Comparison of ENCODE assay signal across 22 cellular contexts in genomic region chr3:178735032-178735674, GRCh38.
DNase-seq lines count a peak whose midpoint lies in the region; ATAC-seq lines count a peak whose summit lies in the region.
"Had no signal": no experiment of that assay in that cellular context is flagged by ENCODE, and none has a peak within 500 bp of the region (broad histone marks: within the 10 kb centered on the region; RNA-seq: fewer than 3 reads in every experiment).

No MANE protein-coding gene starts in this region.

- no peak overlapping the region for H3K23ac ChIP-seq in mesenchymal stem cell (ENCODE audit: low read length in 2 of 2)

- 100% methylated on average over 1 of the region's 4 CpGs for WGBS in mesenchymal stem cell

- no peak overlapping the region for H2AK5ac ChIP-seq in mesenchymal stem cell (ENCODE audit: low read length, severe bottlenecking)

- no peak overlapping the region for H2BK12ac ChIP-seq in mesenchymal stem cell (ENCODE audit: low read length in 2 of 2)

- ATAC-seq in left cardiac atrium = peak; percentile 75
- peak; percentile 32 for ATAC-seq in stimulated activated memory B cell treated with anti-CD40 and anti-IgM and Interleukin-4, amounts not matched to agents 10 μg/mL and 1 μg/mL and 100 μg/mL, for 72 hours
- no peak for ATAC-seq in stimulated activated naive CD8-positive, alpha-beta T cell treated with anti-CD3 and anti-CD28 coated beads, Interleukin-15, amount 100 ng/mL, for 72 hours
- ATAC-seq: CD8-positive, alpha-beta T cell had no signal

- H2BK120ac ChIP-seq in mesenchymal stem cell (ENCODE audit: low read depth, low read length) = no peak overlapping the region

- H3K79me1 ChIP-seq in mesenchymal stem cell (replicated peaks; ENCODE audit: low read length, poor library complexity, severe bottlenecking) = no peaks in the 10 kb centered on the region

- no peak overlapping the region for H2AFZ ChIP-seq in mesenchymal stem cell (ENCODE audit: low read depth, low read length)

- H3K4me2 ChIP-seq in mesenchymal stem cell (ENCODE audit: low read length, poor library complexity, severe bottlenecking) = no peak overlapping the region

- no peaks in the 10 kb centered on the region for H3K36me3 Mint-ChIP-seq in stimulated activated memory B cell treated with anti-CD40 and anti-IgM and Interleukin-4, amounts not matched to agents 10 μg/mL and 1 μg/mL and 100 μg/mL, for 72 hours
- H3K36me3 Mint-ChIP-seq: CD8-positive, alpha-beta T cell had no signal

- H3K27me3 ChIP-seq in mesenchymal stem cell (ENCODE audit: control insufficient read depth in 1 of 2, insufficient read depth in 1 of 2, low read length in 2 of 2) = no peaks in the 10 kb centered on the region

- no peak overlapping the region for H3K14ac ChIP-seq in mesenchymal stem cell (ENCODE audit: low read length in 2 of 2)

- H3K18ac ChIP-seq in mesenchymal stem cell (ENCODE audit: low read depth in 1 of 2, low read length in 2 of 2) = no peak overlapping the region

- no peaks in the 10 kb centered on the region for H3K4me1 ChIP-seq in mesenchymal stem cell (ENCODE audit: control insufficient read depth, insufficient read depth, low read depth, low read length)

- H3K9me3 ChIP-seq in mesenchymal stem cell (ENCODE audit: control insufficient read depth, low read length) = no peaks in the 10 kb centered on the region

- H3K4me3 ChIP-seq in mesenchymal stem cell (ENCODE audit: insufficient read depth in 1 of 2, low read depth in 1 of 2, low read length in 2 of 2) = no peak overlapping the region

- no peak overlapping the region for H4K91ac ChIP-seq in mesenchymal stem cell (ENCODE audit: low read length)

- H3K27ac ChIP-seq in mesenchymal stem cell (ENCODE audit: low read length, poor library complexity, severe bottlenecking) = no peak overlapping the region

- no peak overlapping the region for H3K4me3 Mint-ChIP-seq in stimulated activated memory B cell treated with anti-CD40 and anti-IgM and Interleukin-4, amounts not matched to agents 10 μg/mL and 1 μg/mL and 100 μg/mL, for 72 hours
- H3K4me3 Mint-ChIP-seq in stimulated activated naive CD8-positive, alpha-beta T cell treated with anti-CD3 and anti-CD28 coated beads, Interleukin-15, amount 100 ng/mL, for 72 hours = no peak overlapping the region
- H3K4me3 Mint-ChIP-seq: CD8-positive, alpha-beta T cell; H9; HFFc6 had no signal

- no peak overlapping the region for H4K8ac ChIP-seq in mesenchymal stem cell (ENCODE audit: low read length)

- H3K27me3 Mint-ChIP-seq in stimulated activated memory B cell treated with anti-CD40 and anti-IgM and Interleukin-4, amounts not matched to agents 10 μg/mL and 1 μg/mL and 100 μg/mL, for 72 hours = peaks cover 6% of the 10 kb centered on the region
- H3K27me3 Mint-ChIP-seq in stimulated activated naive CD8-positive, alpha-beta T cell treated with anti-CD3 and anti-CD28 coated beads, Interleukin-15, amount 100 ng/mL, for 72 hours = peaks cover 8% of the 10 kb centered on the region

- H3K9me3 Mint-ChIP-seq in stimulated activated memory B cell treated with anti-CD40 and anti-IgM and Interleukin-4, amounts not matched to agents 10 μg/mL and 1 μg/mL and 100 μg/mL, for 72 hours = no peaks in the 10 kb centered on the region
- H3K9me3 Mint-ChIP-seq in stimulated activated naive CD8-positive, alpha-beta T cell treated with anti-CD3 and anti-CD28 coated beads, Interleukin-15, amount 100 ng/mL, for 72 hours = no peaks in the 10 kb centered on the region
- H3K9me3 Mint-ChIP-seq: CD8-positive, alpha-beta T cell; H9 had no signal

- peak; percentile 39 for DNase-seq in NCI-H82 (lab: John Stamatoyannopoulos, UW)
- no peak for DNase-seq in NCI-H82 treated with DMSO at 0.1 percent for 48 hours (lab: John Stamatoyannopoulos, UW; ENCODE audit: unreplicated experiment)
- DNase-seq in left cardiac atrium = no peak
- DNase-seq in mesenchymal stem cell = no peak
- no peak for DNase-seq in NCI-H446 treated with DMSO at 0.1 percent for 48 hours (lab: John Stamatoyannopoulos, UW)
- DNase-seq in NCI-H2227 (lab: John Stamatoyannopoulos, UW; ENCODE audit: unreplicated experiment) = no peak
- DNase-seq in stimulated activated naive CD8-positive, alpha-beta T cell treated with anti-CD3 and anti-CD28 coated beads, Interleukin-15, amount 100 ng/mL, for 72 hours = no peak
- DNase-seq: 8988T; AML-193; C1 segment of cervical spinal cord; CD8-positive, alpha-beta T cell; DMS153; H9; HFFc6; Kasumi-1; NCI-H1048; NCI-H1417 treated with DMSO at 0.1 percent for 48 hours; NCI-H187; NCI-H2227 treated with DMSO at 0.1 percent for 48 hours; NCI-H510A treated with DMSO at 0.1 percent for 48 hours; OCI-M1 had no signal

- no peaks in the 10 kb centered on the region for H3K36me3 ChIP-seq in mesenchymal stem cell (ENCODE audit: control insufficient read depth in 1 of 2, insufficient read depth in 2 of 2, low read depth in 1 of 2, low read length in 2 of 2)

- H3K4me1 Mint-ChIP-seq in stimulated activated memory B cell treated with anti-CD40 and anti-IgM and Interleukin-4, amounts not matched to agents 10 μg/mL and 1 μg/mL and 100 μg/mL, for 72 hours = no peaks in the 10 kb centered on the region
- no peaks in the 10 kb centered on the region for H3K4me1 Mint-ChIP-seq in stimulated activated naive CD8-positive, alpha-beta T cell treated with anti-CD3 and anti-CD28 coated beads, Interleukin-15, amount 100 ng/mL, for 72 hours

- intact Hi-C loops in left cardiac atrium (cut with DNase I) = no loop called here

- H3K9ac ChIP-seq in mesenchymal stem cell (ENCODE audit: low read length) = no peak overlapping the region

- no peak overlapping the region for H3K4ac ChIP-seq in mesenchymal stem cell (ENCODE audit: low read depth in 1 of 2, low read length in 2 of 2)

- no peak overlapping the region for H3K27ac Mint-ChIP-seq in stimulated activated memory B cell treated with anti-CD40 and anti-IgM and Interleukin-4, amounts not matched to agents 10 μg/mL and 1 μg/mL and 100 μg/mL, for 72 hours
- no peak overlapping the region for H3K27ac Mint-ChIP-seq in stimulated activated naive CD8-positive, alpha-beta T cell treated with anti-CD3 and anti-CD28 coated beads, Interleukin-15, amount 100 ng/mL, for 72 hours
- H3K27ac Mint-ChIP-seq: CD8-positive, alpha-beta T cell; HFFc6 had no signal

- H2BK5ac ChIP-seq in mesenchymal stem cell (ENCODE audit: low read depth, low read length, poor library complexity, severe bottlenecking) = no peak overlapping the region

- peak overlapping the region; percentile 78 for H2BK15ac ChIP-seq in mesenchymal stem cell (ENCODE audit: low read depth, poor library complexity, severe bottlenecking)
